In genomic region chr14:103920981-103921854, GRCh38 we compare ENCODE assay signal across 1 cellular context.
A peak's percentile ranks its signal among the peaks of the same experiment; 100 is the strongest.
TF ChIP-seq lines count a peak whose summit lies in the region.

No MANE protein-coding gene starts in this region.

TF ChIP-seq in K562, 482 proteins besides CTCF, POLR2A, EP300 and RAD21 (continued from another document and continues in another):
- peak; percentile 76 for TF ChIP-seq CTCFL (IDR thresholded peaks at IDR 0.05; ENCODE audit: borderline replicate concordance, insufficient read depth, low read depth, low read length, poor library complexity, severe bottlenecking)
- no peak for TF ChIP-seq ZNF586 (CRISPR knock-in tag; conservative IDR thresholded peaks at IDR 0.05)
- TF ChIP-seq SNRNP70 (optimal IDR thresholded peaks at IDR 0.05; ENCODE audit: low read depth, low read length) = no peak
- TF ChIP-seq LARP7 (IDR thresholded peaks at IDR 0.05) = no peak
- peak; percentile 81 for TF ChIP-seq POLR2G (IDR thresholded peaks at IDR 0.05; ENCODE audit: low read depth, low read length)
- no peak for TF ChIP-seq POU5F1 (IDR thresholded peaks at IDR 0.05; ENCODE audit: borderline replicate concordance, low read depth, low read length, partially characterized antibody)
- no peak for TF ChIP-seq HMG20A (CRISPR knock-in tag; conservative IDR thresholded peaks at IDR 0.05)
- TF ChIP-seq ZNF253 (CRISPR knock-in tag; conservative IDR thresholded peaks at IDR 0.05) = no peak
- TF ChIP-seq HNRNPUL1 (IDR thresholded peaks at IDR 0.05; ENCODE audit: low read length) = no peak
- no peak for TF ChIP-seq ZFP30 (CRISPR knock-in tag; IDR thresholded peaks at IDR 0.05; ENCODE audit: borderline replicate concordance)
- TF ChIP-seq, protein P1, sequence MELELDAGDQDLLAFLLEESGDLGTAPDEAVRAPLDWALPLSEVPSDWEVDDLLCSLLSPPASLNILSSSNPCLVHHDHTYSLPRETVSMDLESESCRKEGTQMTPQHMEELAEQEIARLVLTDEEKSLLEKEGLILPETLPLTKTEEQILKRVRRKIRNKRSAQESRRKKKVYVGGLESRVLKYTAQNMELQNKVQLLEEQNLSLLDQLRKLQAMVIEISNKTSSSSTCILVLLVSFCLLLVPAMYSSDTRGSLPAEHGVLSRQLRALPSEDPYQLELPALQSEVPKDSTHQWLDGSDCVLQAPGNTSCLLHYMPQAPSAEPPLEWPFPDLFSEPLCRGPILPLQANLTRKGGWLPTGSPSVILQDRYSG (tag; conservative IDR thresholded peaks at IDR 0.05; ENCODE audit: low read depth) = no peak
- TF ChIP-seq CBX5 (IDR thresholded peaks at IDR 0.05; ENCODE audit: borderline replicate concordance, low read depth) = no peak
- TF ChIP-seq RBM39 (optimal IDR thresholded peaks at IDR 0.05; ENCODE audit: low read depth, low read length) = no peak
- TF ChIP-seq NR2F6 (CRISPR knock-in tag; IDR thresholded peaks at IDR 0.05) = no peak
- TF ChIP-seq HMG20B (CRISPR knock-in tag; IDR thresholded peaks at IDR 0.05) = no peak
- TF ChIP-seq HMBOX1 (IDR thresholded peaks at IDR 0.05) = peak; percentile 32; the same call in 1 of the 2 replicates
- no peak for TF ChIP-seq ZNF121 (CRISPR knock-in tag; conservative IDR thresholded peaks at IDR 0.05)
- TF ChIP-seq ZNF24 (IDR thresholded peaks at IDR 0.05) = no peak
- no peak for TF ChIP-seq ZNF707 (CRISPR knock-in tag; conservative IDR thresholded peaks at IDR 0.05)
- no peak for TF ChIP-seq MED1 (CRISPR knock-in tag; IDR thresholded peaks at IDR 0.05; ENCODE audit: borderline replicate concordance)
- peak in 1 of 2 experiments; percentile 52; a peak in 1 of 4 replicates for TF ChIP-seq SIN3A (IDR thresholded peaks at IDR 0.05; ENCODE audit: borderline replicate concordance in 2 of 2, control insufficient read depth in 1 of 2, low read depth in 2 of 2, low read length in 2 of 2)
- no peak for TF ChIP-seq ZNF445 (CRISPR knock-in tag; IDR thresholded peaks at IDR 0.05; ENCODE audit: low read depth)
- TF ChIP-seq ZNF146 (CRISPR knock-in tag; IDR thresholded peaks at IDR 0.05; ENCODE audit: unreplicated experiment) = no peak
- TF ChIP-seq NCOA2 (IDR thresholded peaks at IDR 0.05; ENCODE audit: partially characterized antibody in 2 of 2) = no peak
- TF ChIP-seq ZNF75A (CRISPR knock-in tag; IDR thresholded peaks at IDR 0.05) = no peak
- no peak for TF ChIP-seq ZNF347 (CRISPR knock-in tag; IDR thresholded peaks at IDR 0.05; ENCODE audit: low read depth)
- peak; percentile 83 for TF ChIP-seq ZNF143 (CRISPR knock-in tag; IDR thresholded peaks at IDR 0.05)
- no peak for TF ChIP-seq PCBP2 (IDR thresholded peaks at IDR 0.05; ENCODE audit: low read depth, low read length, poor library complexity, severe bottlenecking)
- TF ChIP-seq, protein P2, sequence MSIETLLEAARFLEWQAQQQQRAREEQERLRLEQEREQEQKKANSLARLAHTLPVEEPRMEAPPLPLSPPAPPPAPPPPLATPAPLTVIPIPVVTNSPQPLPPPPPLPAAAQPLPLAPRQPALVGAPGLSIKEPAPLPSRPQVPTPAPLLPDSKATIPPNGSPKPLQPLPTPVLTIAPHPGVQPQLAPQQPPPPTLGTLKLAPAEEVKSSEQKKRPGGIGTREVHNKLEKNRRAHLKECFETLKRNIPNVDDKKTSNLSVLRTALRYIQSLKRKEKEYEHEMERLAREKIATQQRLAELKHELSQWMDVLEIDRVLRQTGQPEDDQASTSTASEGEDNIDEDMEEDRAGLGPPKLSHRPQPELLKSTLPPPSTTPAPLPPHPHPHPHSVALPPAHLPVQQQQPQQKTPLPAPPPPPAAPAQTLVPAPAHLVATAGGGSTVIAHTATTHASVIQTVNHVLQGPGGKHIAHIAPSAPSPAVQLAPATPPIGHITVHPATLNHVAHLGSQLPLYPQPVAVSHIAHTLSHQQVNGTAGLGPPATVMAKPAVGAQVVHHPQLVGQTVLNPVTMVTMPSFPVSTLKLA (conservative IDR thresholded peaks at IDR 0.05) = peak; percentile 55 to 77
- peak; percentile 75 to 95; a peak in 3 of 4 replicates for TF ChIP-seq MAZ (CRISPR knock-in tag; conservative IDR thresholded peaks at IDR 0.05 in 1 of 2, IDR thresholded peaks at IDR 0.05 in 1 of 2)
- TF ChIP-seq MTF1 (CRISPR knock-in tag; IDR thresholded peaks at IDR 0.05; ENCODE audit: borderline replicate concordance) = no peak
- no peak for TF ChIP-seq NCOA4 (IDR thresholded peaks at IDR 0.05; ENCODE audit: partially characterized antibody)
- TF ChIP-seq, protein P3, sequence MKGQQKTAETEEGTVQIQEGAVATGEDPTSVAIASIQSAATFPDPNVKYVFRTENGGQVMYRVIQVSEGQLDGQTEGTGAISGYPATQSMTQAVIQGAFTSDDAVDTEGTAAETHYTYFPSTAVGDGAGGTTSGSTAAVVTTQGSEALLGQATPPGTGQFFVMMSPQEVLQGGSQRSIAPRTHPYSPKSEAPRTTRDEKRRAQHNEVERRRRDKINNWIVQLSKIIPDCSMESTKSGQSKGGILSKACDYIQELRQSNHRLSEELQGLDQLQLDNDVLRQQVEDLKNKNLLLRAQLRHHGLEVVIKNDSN (CRISPR knock-in tag; IDR thresholded peaks at IDR 0.05) = no peak
- 0 out of 2 replicates have a peak, but pooled peaks have one; percentile 12 for TF ChIP-seq SMC3 (conservative IDR thresholded peaks at IDR 0.05; ENCODE audit: insufficient read depth, low read depth, low read length)
- no peak for TF ChIP-seq ZNF12 (CRISPR knock-in tag; IDR thresholded peaks at IDR 0.05)
- TF ChIP-seq ARHGAP35 (IDR thresholded peaks at IDR 0.05; ENCODE audit: partially characterized antibody) = no peak
- no peak for TF ChIP-seq STAT5A (IDR thresholded peaks at IDR 0.05; ENCODE audit: borderline replicate concordance, low read length)
- peak; percentile 61; the same call in 1 of the 2 replicates for TF ChIP-seq CREB1 (IDR thresholded peaks at IDR 0.05)
- peak; percentile 76 for TF ChIP-seq CREB1 (CRISPR knock-in tag; IDR thresholded peaks at IDR 0.05)
- no peak for TF ChIP-seq TCF3 (CRISPR knock-in tag; IDR thresholded peaks at IDR 0.05)
- no peak for TF ChIP-seq STAG1 (CRISPR knock-in tag; IDR thresholded peaks at IDR 0.05; ENCODE audit: borderline replicate concordance)
- TF ChIP-seq RCOR1 (IDR thresholded peaks at IDR 0.05; ENCODE audit: borderline replicate concordance in 1 of 2, low read depth in 2 of 2, low read length in 2 of 2) = peak in 1 of 2 experiments; percentile 58; a peak in 1 of 4 replicates
- TF ChIP-seq, protein P4, sequence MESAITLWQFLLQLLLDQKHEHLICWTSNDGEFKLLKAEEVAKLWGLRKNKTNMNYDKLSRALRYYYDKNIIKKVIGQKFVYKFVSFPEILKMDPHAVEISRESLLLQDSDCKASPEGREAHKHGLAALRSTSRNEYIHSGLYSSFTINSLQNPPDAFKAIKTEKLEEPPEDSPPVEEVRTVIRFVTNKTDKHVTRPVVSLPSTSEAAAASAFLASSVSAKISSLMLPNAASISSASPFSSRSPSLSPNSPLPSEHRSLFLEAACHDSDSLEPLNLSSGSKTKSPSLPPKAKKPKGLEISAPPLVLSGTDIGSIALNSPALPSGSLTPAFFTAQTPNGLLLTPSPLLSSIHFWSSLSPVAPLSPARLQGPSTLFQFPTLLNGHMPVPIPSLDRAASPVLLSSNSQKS (CRISPR knock-in tag; IDR thresholded peaks at IDR 0.05) = no peak
- TF ChIP-seq ZFX (CRISPR knock-in tag; IDR thresholded peaks at IDR 0.05) = peak; percentile 82
- TF ChIP-seq RBBP5 (IDR thresholded peaks at IDR 0.05; ENCODE audit: borderline replicate concordance, insufficient read depth, low read length, poor library complexity, severe bottlenecking) = peak; percentile 70
- no peak for TF ChIP-seq MAFK (IDR thresholded peaks at IDR 0.05; ENCODE audit: low read length)
- TF ChIP-seq ZNF165 (CRISPR knock-in tag; IDR thresholded peaks at IDR 0.05; ENCODE audit: borderline replicate concordance) = no peak
- TF ChIP-seq ZNF41 (CRISPR knock-in tag; conservative IDR thresholded peaks at IDR 0.05) = no peak
- TF ChIP-seq TAF9B (IDR thresholded peaks at IDR 0.05; ENCODE audit: partially characterized antibody) = peak; percentile 34
- TF ChIP-seq ZFP1 (CRISPR knock-in tag; IDR thresholded peaks at IDR 0.05) = no peak
- TF ChIP-seq ETV5 (CRISPR knock-in tag; IDR thresholded peaks at IDR 0.05; ENCODE audit: low read depth) = peak; percentile 76
- TF ChIP-seq SMARCA4 (IDR thresholded peaks at IDR 0.05) = no peak
- TF ChIP-seq ZNF551 (CRISPR knock-in tag; IDR thresholded peaks at IDR 0.05) = no peak
- no peak for TF ChIP-seq HDAC3 (IDR thresholded peaks at IDR 0.05; ENCODE audit: borderline replicate concordance, partially characterized antibody)
- no peak for TF ChIP-seq MCM7 (IDR thresholded peaks at IDR 0.05)
- TF ChIP-seq ETV6 (IDR thresholded peaks at IDR 0.05; ENCODE audit: borderline replicate concordance in 1 of 2, low read depth in 2 of 2, low read length in 1 of 2) = no peak
- no peak for TF ChIP-seq ETV6 (CRISPR knock-in tag; IDR thresholded peaks at IDR 0.05; ENCODE audit: borderline replicate concordance)
- no peak for TF ChIP-seq ZNF282 (CRISPR knock-in tag; IDR thresholded peaks at IDR 0.05)
- no peak for TF ChIP-seq ADNP (tag; IDR thresholded peaks at IDR 0.05)
- TF ChIP-seq JUNB (CRISPR knock-in tag; conservative IDR thresholded peaks at IDR 0.05) = no peak
- TF ChIP-seq KLF6 (CRISPR knock-in tag; IDR thresholded peaks at IDR 0.05; ENCODE audit: borderline replicate concordance) = no peak
- TF ChIP-seq ZNF316 (IDR thresholded peaks at IDR 0.05) = no peak
- no peak for TF ChIP-seq PREB (CRISPR knock-in tag; IDR thresholded peaks at IDR 0.05)
- peak; percentile 60; the same call in 1 of the 2 replicates for TF ChIP-seq ZBTB33 (CRISPR knock-in tag; IDR thresholded peaks at IDR 0.05)
- no peak for TF ChIP-seq NFE2 (IDR thresholded peaks at IDR 0.05; ENCODE audit: low read depth)
- no peak for TF ChIP-seq CHCHD3 (CRISPR knock-in tag; IDR thresholded peaks at IDR 0.05)
- TF ChIP-seq ESRRB (CRISPR knock-in tag; IDR thresholded peaks at IDR 0.05; ENCODE audit: borderline replicate concordance) = no peak
- peak in 2 of 3 experiments; percentile 36 to 65 for TF ChIP-seq YY1 (IDR thresholded peaks at IDR 0.05; ENCODE audit: borderline replicate concordance in 1 of 3, control insufficient read depth in 1 of 3, extremely low read depth in 1 of 3, insufficient read depth in 3 of 3, insufficient read length in 1 of 3, insufficient replicate concordance in 2 of 3, low read depth in 1 of 3, low read length in 2 of 3)
- peak; percentile 82; the same call in 1 of the 2 replicates for TF ChIP-seq RB1 (IDR thresholded peaks at IDR 0.05; ENCODE audit: low read depth)
- peak; percentile 27; the same call in 1 of the 2 replicates for TF ChIP-seq NR2C2 (CRISPR knock-in tag; IDR thresholded peaks at IDR 0.05)
- TF ChIP-seq NR2C2 (tag; IDR thresholded peaks at IDR 0.05) = peak; percentile 73
- no peak for TF ChIP-seq CHD1 (IDR thresholded peaks at IDR 0.05; ENCODE audit: low read length)
- TF ChIP-seq DACH1 (IDR thresholded peaks at IDR 0.05; ENCODE audit: partially characterized antibody) = no peak
- TF ChIP-seq POLR2B (IDR thresholded peaks at IDR 0.05; ENCODE audit: low read depth, partially characterized antibody) = peak; percentile 68
- no peak for TF ChIP-seq ZNF561 (CRISPR knock-in tag; conservative IDR thresholded peaks at IDR 0.05)
- no peak for TF ChIP-seq SMARCB1 (IDR thresholded peaks at IDR 0.05; ENCODE audit: insufficient read length, low read depth)
- TF ChIP-seq PHF21A (IDR thresholded peaks at IDR 0.05; ENCODE audit: borderline replicate concordance, low read depth) = no peak
- TF ChIP-seq ZNF830 (CRISPR knock-in tag; IDR thresholded peaks at IDR 0.05) = no peak
- TF ChIP-seq MECOM (CRISPR knock-in tag; IDR thresholded peaks at IDR 0.05) = no peak
- no peak for TF ChIP-seq ZNF217 (CRISPR knock-in tag; IDR thresholded peaks at IDR 0.05)
